24 cellular contexts compared by ENCODE assay signal in the genomic region with DNA sequence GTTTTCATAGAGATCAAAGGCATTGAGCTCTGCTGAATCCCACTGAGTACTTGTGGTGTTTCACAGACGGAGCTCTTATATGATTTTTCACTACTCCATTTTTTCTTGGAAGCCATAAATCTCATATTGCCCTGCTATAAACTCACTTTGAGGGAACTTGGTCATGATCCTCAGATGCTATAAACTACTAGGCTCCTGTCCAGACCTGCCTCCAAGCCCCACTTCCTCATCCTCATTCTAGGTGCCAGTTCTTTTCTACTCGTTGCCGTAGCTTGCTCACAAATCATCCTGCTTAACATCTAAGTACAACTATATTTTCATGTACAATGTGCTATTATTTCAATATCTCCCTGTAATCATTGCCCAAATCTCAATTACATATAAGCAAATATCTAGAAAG.
"Had no signal": no experiment of that assay in that cellular context is flagged by ENCODE, and none has a peak within 500 bp of the region (broad histone marks: within the 10 kb centered on the region; RNA-seq: fewer than 3 reads in every experiment).

No MANE protein-coding gene starts in this region.

- H3K4me3 Mint-ChIP-seq: immature natural killer cell; naive B cell; natural killer cell treated with Interleukin-12 subunit alpha and Interleukin-12 subunit beta and Interleukin-15 and Interleukin-18, amount 100 ng/mL, for 72 hours; neural crest cell; stimulated activated memory B cell treated with anti-CD40 and anti-IgM and Interleukin-4, amounts not matched to agents 10 μg/mL and 1 μg/mL and 100 μg/mL, for 72 hours had no signal

- ATAC-seq: left ventricle myocardium superior; lower lobe of right lung; natural killer cell treated with Interleukin-12 subunit alpha and Interleukin-12 subunit beta and Interleukin-15 and Interleukin-18, amount 100 ng/mL, for 72 hours; pancreas; right lobe of liver; stimulated activated memory B cell treated with anti-CD40 and anti-IgM and Interleukin-4, amounts not matched to agents 10 μg/mL and 1 μg/mL and 100 μg/mL, for 72 hours; stimulated activated naive CD8-positive, alpha-beta T cell treated with anti-CD3 and anti-CD28 coated beads, Interleukin-15, Interleukin-2, amounts not matched to agents 100 U/mL and 50 U/mL, for 24 hours; upper lobe of right lung had no signal

- H3K36me3 Mint-ChIP-seq: immature natural killer cell; naive B cell; natural killer cell treated with Interleukin-12 subunit alpha and Interleukin-12 subunit beta and Interleukin-15 and Interleukin-18, amount 100 ng/mL, for 72 hours; stimulated activated memory B cell treated with anti-CD40 and anti-IgM and Interleukin-4, amounts not matched to agents 10 μg/mL and 1 μg/mL and 100 μg/mL, for 72 hours had no signal

- H3K4me1 ChIP-seq: esophagus muscularis mucosa, lower lobe of right lung, pancreas, right lobe of liver, tibial nerve, upper lobe of right lung, uterus had no signal

- H3K27ac ChIP-seq: esophagus muscularis mucosa, lower lobe of right lung, neutrophil, pancreas, right lobe of liver, thoracic aorta, tibial nerve, upper lobe of right lung, uterus had no signal

- H3K4me3 ChIP-seq: esophagus muscularis mucosa, lower lobe of right lung, pancreas, right lobe of liver, thoracic aorta, tibial nerve, upper lobe of right lung, uterus had no signal

- H3K36me3 ChIP-seq: esophagus muscularis mucosa, lower lobe of right lung, neutrophil, pancreas, right lobe of liver, thoracic aorta, tibial nerve, upper lobe of right lung, uterus had no signal

- H3K9me3 Mint-ChIP-seq: natural killer cell treated with Interleukin-12 subunit alpha and Interleukin-12 subunit beta and Interleukin-15 and Interleukin-18, amount 100 ng/mL, for 72 hours; neural crest cell had no signal

- H3K4me1 Mint-ChIP-seq: immature natural killer cell; naive B cell; stimulated activated memory B cell treated with anti-CD40 and anti-IgM and Interleukin-4, amounts not matched to agents 10 μg/mL and 1 μg/mL and 100 μg/mL, for 72 hours had no signal

- FAIRE-seq: pancreas had no signal

- H3K27me3 ChIP-seq: esophagus muscularis mucosa, neutrophil, pancreas, right lobe of liver, tibial nerve, upper lobe of right lung, uterus had no signal

- DNase-seq: cortex of kidney; foreskin melanocyte; glutamatergic neuron; hypothalamus; immature natural killer cell; islet precursor cell; kidney glomerular epithelial cell; left ventricle myocardium superior; lower lobe of right lung; naive B cell; pancreas; right lobe of liver; stimulated activated CD4-positive, alpha-beta T cell treated with anti-CD3 and anti-CD28 coated beads, Interleukin-4, amount 100 ng/mL, for 4 hours; stimulated activated naive CD8-positive, alpha-beta T cell treated with anti-CD3 and anti-CD28 coated beads, Interleukin-15, Interleukin-2, amounts not matched to agents 100 U/mL and 50 U/mL, for 24 hours; substantia nigra; upper lobe of right lung; uterus had no signal

- H3K9me3 ChIP-seq: esophagus muscularis mucosa, lower lobe of right lung, neutrophil, pancreas, right lobe of liver, thoracic aorta, tibial nerve, upper lobe of right lung, uterus had no signal

- H3K27ac Mint-ChIP-seq: immature natural killer cell; natural killer cell treated with Interleukin-12 subunit alpha and Interleukin-12 subunit beta and Interleukin-15 and Interleukin-18, amount 100 ng/mL, for 72 hours; stimulated activated memory B cell treated with anti-CD40 and anti-IgM and Interleukin-4, amounts not matched to agents 10 μg/mL and 1 μg/mL and 100 μg/mL, for 72 hours had no signal

- H3K27me3 Mint-ChIP-seq: naive B cell; natural killer cell treated with Interleukin-12 subunit alpha and Interleukin-12 subunit beta and Interleukin-15 and Interleukin-18, amount 100 ng/mL, for 72 hours; stimulated activated memory B cell treated with anti-CD40 and anti-IgM and Interleukin-4, amounts not matched to agents 10 μg/mL and 1 μg/mL and 100 μg/mL, for 72 hours had no signal
